Comparison of ENCODE assay signal across 19 cellular contexts in genomic region chr2:27739058-27739373, GRCh38.
"Had no signal": no experiment of that assay in that cellular context is flagged by ENCODE, and none has a peak within 500 bp of the region (broad histone marks: within the 10 kb centered on the region; RNA-seq: fewer than 3 reads in every experiment).

No MANE protein-coding gene starts in this region.

- H3K4me3 ChIP-seq: MG63 had no signal

- H3K36me3 ChIP-seq: MG63 had no signal

- H3K27me3 ChIP-seq: MG63 had no signal

- DNase-seq: Karpas-422, KG1, MG63, NCI-H1092, NCI-H1436, NCI-H187, NCI-H2029, NCI-H2081 treated with DMSO at 0.1 percent for 48 hours, NCI-H2171, NCI-H226, NCI-H446, NCI-H510A, NCI-H524 treated with DMSO at 0.1 percent for 48 hours, NCI-H69, NCI-H774, SHP77 had no signal

- H3K9me3 ChIP-seq: MG63 had no signal

- H3K27ac ChIP-seq: HL-60, RWPE1 had no signal

- ATAC-seq: Panc1 had no signal
